In genomic region chr1:205129447-205130029, GRCh38 we compare ENCODE assay signal across 18 cellular contexts.
"Had no signal": no experiment of that assay in that cellular context is flagged by ENCODE, and none has a peak within 500 bp of the region (broad histone marks: within the 10 kb centered on the region; RNA-seq: fewer than 3 reads in every experiment).

No MANE protein-coding gene starts in this region.

- H3K36me3 ChIP-seq: left lung, ovary, suprapubic skin, thoracic aorta, tibial artery, upper lobe of right lung had no signal

- H3K27me3 ChIP-seq: left lung, ovary, suprapubic skin, tibial artery, upper lobe of right lung had no signal

- H3K4me3 ChIP-seq: left lung, lung, ovary, skin epidermis, suprapubic skin, thoracic aorta, tibial artery, upper lobe of right lung had no signal

- H3K4me1 ChIP-seq: left lung, suprapubic skin, tibial artery, upper lobe of right lung had no signal

- H3K27ac ChIP-seq: left lung, ovary, skin epidermis, suprapubic skin, thoracic aorta, tibial artery, upper lobe of right lung had no signal

- H3K9me3 ChIP-seq: left lung, ovary, suprapubic skin, thoracic aorta, tibial artery, upper lobe of right lung had no signal

- DNase-seq: hippocampal formation; kidney glomerular epithelial cell; left cardiac atrium; left lung; mesendoderm; naive thymus-derived CD4-positive, alpha-beta T cell; ovary; retina; right cardiac atrium; stimulated activated CD4-positive, alpha-beta T cell treated with anti-CD3 and anti-CD28 coated beads, Interleukin-4, amount 100 ng/mL, for 24 hours; stimulated activated naive CD4-positive, alpha-beta T cell; tibial artery; trophoblast cell; upper lobe of right lung had no signal
